Comparison of ENCODE assay signal across 7 cellular contexts in the genomic region with DNA sequence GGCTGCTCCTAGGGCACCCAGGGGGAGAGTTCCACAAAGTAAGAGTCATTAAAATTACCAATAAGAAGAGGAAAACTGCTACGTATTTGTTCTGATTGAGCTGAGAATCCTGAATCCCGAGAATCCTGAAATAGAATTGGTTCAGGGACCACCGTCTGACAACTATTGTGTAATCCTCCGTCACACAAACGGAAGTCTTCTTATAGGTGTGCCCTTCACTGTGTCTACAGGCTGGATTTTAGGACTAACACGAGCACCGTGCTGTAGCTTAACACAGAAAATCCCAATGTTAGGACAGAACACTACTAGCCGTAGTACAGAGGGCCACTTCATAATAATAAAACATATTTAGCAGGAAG. TPM values are rescaled to one million over a fixed set of nuclear protein-coding genes. Genes with fewer than 3 reads are reported as not detected.
DNase-seq lines count a peak whose midpoint lies in the region; ATAC-seq and TF ChIP-seq lines count a peak whose summit lies in the region.

No MANE protein-coding gene starts in this region.

- H2AFZ ChIP-seq in smooth muscle cell (ENCODE audit: low read depth), result no peak overlapping the region

- no peaks in the 10 kb centered on the region for H3K79me2 ChIP-seq in smooth muscle cell (ENCODE audit: low read depth)

- in situ Hi-C loops in HAP-1 (cut with MboI; ENCODE audit: low sequenced_read_pairs), result no loop called here

- H4K20me1 ChIP-seq in smooth muscle cell (ENCODE audit: low read depth), result no peaks in the 10 kb centered on the region

- no peak overlapping the region for H3K9ac ChIP-seq in smooth muscle cell (ENCODE audit: low read depth)

- no peaks in the 10 kb centered on the region for H3F3A ChIP-seq in smooth muscle cell (ENCODE audit: low read depth)

- H3K36me3 ChIP-seq in HAP-1 (replicated peaks) (no peaks in the 10 kb centered on the region), RWPE2 (ENCODE audit: low read depth) (no peaks in the 10 kb centered on the region), smooth muscle cell (ENCODE audit: low read depth) (no peaks in the 10 kb centered on the region)

- H3K4me2 ChIP-seq in smooth muscle cell, result peak overlapping the region; percentile 87

- WGBS in smooth muscle cell (ENCODE audit: low lambda C conversion rate), result 80% methylated on average over 8 of the region's 8 CpGs

- no peak for ATAC-seq in RWPE2 (ENCODE audit: low read depth)
- no peak for ATAC-seq in left lobe of liver

- H3K27me3 ChIP-seq in HAP-1 (ENCODE audit: low read depth) (no peaks in the 10 kb centered on the region), RWPE2 (ENCODE audit: insufficient read depth, poor library complexity, severe bottlenecking) (no peaks in the 10 kb centered on the region), smooth muscle cell (ENCODE audit: low read depth) (peaks cover 4% of the 10 kb centered on the region)

- TF ChIP-seq CTCF in RWPE2 (IDR thresholded peaks at IDR 0.05; ENCODE audit: poor library complexity, severe bottlenecking) (no peak), foreskin fibroblast (IDR thresholded peaks at IDR 0.05; ENCODE audit: low read depth, low read length) (no peak), smooth muscle cell (IDR thresholded peaks at IDR 0.05; ENCODE audit: borderline replicate concordance, insufficient read depth, poor library complexity, severe bottlenecking) (no peak)

- H3K4me3 ChIP-seq in HAP-1, result peak overlapping the region; percentile 12
- peak overlapping the region; percentile 25 for H3K4me3 ChIP-seq in RWPE2 (ENCODE audit: severe bottlenecking)
- H3K4me3 ChIP-seq in foreskin fibroblast (ENCODE audit: low read depth in 1 of 2, low read length in 2 of 2), result peak overlapping the region; percentile 40 to 50
- H3K4me3 ChIP-seq in smooth muscle cell, result peak overlapping the region; percentile 47

- H3K4me1 ChIP-seq in HAP-1 (peaks cover 7% of the 10 kb centered on the region), RWPE2 (ENCODE audit: insufficient read depth, poor library complexity, severe bottlenecking) (no peaks in the 10 kb centered on the region), smooth muscle cell (ENCODE audit: low read depth) (no peaks in the 10 kb centered on the region)

- H3K9me3 ChIP-seq in HAP-1 (no peaks in the 10 kb centered on the region), RWPE2 (ENCODE audit: severe bottlenecking) (no peaks in the 10 kb centered on the region), smooth muscle cell (replicated peaks; ENCODE audit: low read depth) (no peaks in the 10 kb centered on the region)

- H3K27ac ChIP-seq in RWPE2 (ENCODE audit: poor library complexity, severe bottlenecking) (no peak overlapping the region), smooth muscle cell (ENCODE audit: low read depth) (no peak overlapping the region)

- DNase-seq in HAP-1 (ENCODE audit: low spot score in 2 of 2) (no peak), RWPE2 (ENCODE audit: low spot score) (no peak), foreskin fibroblast (no peak), smooth muscle cell (lab: John Stamatoyannopoulos, UW; ENCODE audit: unreplicated experiment) (no peak), NCI-H2081 (lab: John Stamatoyannopoulos, UW) (no peak), left lobe of liver (ENCODE audit: low spot score) (no peak)
- DNase-seq in activated CD4-positive, alpha-beta T cell treated with anti-CD3 and anti-CD28 coated beads, Interleukin-2, amount 50 U/mL, for 48 hours, result no peak

RNA-seq across cellular contexts. Expression of gene RNF182, which starts 50.6 kb away (rescaled TPM):
- total RNA-seq in smooth muscle cell, result 0.76 and 1.6 TPM in 2 replicates
- not detected in 2 replicates for polyA plus RNA-seq in smooth muscle cell
- total RNA-seq in left lobe of liver, result 0.05 TPM

RNA-seq across cellular contexts. Expression of gene MCUR1, which starts 59.8 kb away (rescaled TPM):
- total RNA-seq in smooth muscle cell, result 11.3 and 12.9 TPM in 2 replicates
- polyA plus RNA-seq in smooth muscle cell, result 23.4 and 25.5 TPM in 2 replicates
- 18.1 TPM for total RNA-seq in left lobe of liver
